In the genomic region with DNA sequence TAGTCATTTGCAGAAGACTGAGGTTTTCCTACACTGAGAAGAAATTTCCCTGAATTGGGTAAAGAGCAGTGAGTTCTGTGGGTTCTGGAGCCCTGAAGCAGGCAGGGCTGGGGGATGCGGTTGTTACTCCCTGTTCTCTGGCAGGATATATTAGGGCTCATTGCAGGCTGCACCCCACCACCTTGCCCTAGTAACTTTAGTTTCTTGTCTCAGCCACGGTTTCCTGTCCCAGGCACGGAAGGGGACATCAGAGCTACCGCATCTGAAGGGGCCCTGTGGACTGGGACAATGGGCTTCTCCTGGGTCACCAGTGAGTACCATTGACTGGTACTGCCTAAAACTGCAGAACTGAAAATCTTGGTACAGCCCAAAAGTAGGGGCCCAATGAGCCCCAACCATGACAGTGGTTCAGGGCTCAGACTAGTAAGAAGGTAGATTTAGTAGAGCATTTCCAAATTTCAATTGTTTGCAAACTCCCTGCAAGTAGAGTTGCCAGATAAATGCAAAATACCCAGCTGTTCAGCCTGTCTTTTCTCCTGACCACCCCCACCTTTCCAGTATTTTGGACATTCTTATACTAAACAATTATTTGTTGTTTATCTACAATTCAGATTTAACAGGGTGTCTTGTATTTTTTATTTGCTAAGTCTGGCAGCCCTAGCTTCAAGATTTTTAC, we compare ENCODE assay signal across 29 cellular contexts. TPM values are rescaled to one million over a fixed set of nuclear protein-coding genes. Genes with fewer than 3 reads are reported as not detected.
"Had no signal": no experiment of that assay in that cellular context is flagged by ENCODE, and none has a peak within 500 bp of the region (broad histone marks: within the 10 kb centered on the region; RNA-seq: fewer than 3 reads in every experiment).

No MANE protein-coding gene starts in this region.

- H3K9me3 ChIP-seq: gastrocnemius medialis, heart left ventricle had no signal

- H3K4me3 ChIP-seq: coronary artery, dorsolateral prefrontal cortex, gastrocnemius medialis, heart left ventricle had no signal

- ATAC-seq: activated CD8-positive, alpha-beta T cell treated with anti-CD3 and anti-CD28 coated beads for 36 hours; activated T-cell treated with anti-CD3 and anti-CD28 coated beads, Interleukin-2, amount 50 U/mL, for 4 hours; activated T-helper 17 cell treated with anti-CD3 and anti-CD28 coated beads, Interleukin-2, amount 50 U/mL, for 72 hours; esophagus mucosa; foreskin keratinocyte; gastrocnemius medialis; heart left ventricle had no signal

- H3K4me1 ChIP-seq: foreskin keratinocyte, gastrocnemius medialis, heart left ventricle had no signal

- DNase-seq: activated CD4-positive, alpha-beta T cell treated with anti-CD3 and anti-CD28 coated beads for 1 hour; activated CD4-positive, alpha-beta T cell treated with anti-CD3 and anti-CD28 coated beads for 4 hours; activated CD4-positive, alpha-beta T cell treated with anti-CD3 and anti-CD28 coated beads, Interleukin-2, amount 10 ng/mL, durations not matched to agents 7 days and 5 days; activated CD4-positive, alpha-beta T cell treated with anti-CD3 and anti-CD28 coated beads, Interleukin-2, amount 50 U/mL, for 48 hours; activated CD8-positive, alpha-beta memory T cell treated with anti-CD3 and anti-CD28 coated beads for 24 hours; activated CD8-positive, alpha-beta T cell treated with anti-CD3 and anti-CD28 coated beads for 36 hours; activated effector memory CD4-positive, alpha-beta T cell treated with Interleukin-2 at 50 U/mL for 16 hours; activated gamma-delta T cell treated with Interleukin-2 at 50 U/mL for 16 hours; activated naive CD4-positive, alpha-beta T cell treated with anti-CD3 and anti-CD28 coated beads, Interleukin-2, amount 50 U/mL, for 16 hours; activated naive CD4-positive, alpha-beta T cell treated with Interleukin-2 at 50 U/mL for 16 hours; activated T-cell treated with anti-CD3 and anti-CD28 coated beads, Interleukin-2, amount 50 U/mL, for 4 hours; amniotic stem cell; anterior cingulate cortex; brain microvascular endothelial cell; dorsolateral prefrontal cortex; effector memory CD4-positive, alpha-beta T cell; endodermal cell; foreskin keratinocyte; gastrocnemius medialis; glutamatergic neuron; heart left ventricle; T-helper 2 cell had no signal

- H3K27ac ChIP-seq: brain microvascular endothelial cell, coronary artery, dorsolateral prefrontal cortex, foreskin keratinocyte, gastrocnemius medialis, heart left ventricle had no signal

- H3K36me3 ChIP-seq: brain microvascular endothelial cell, gastrocnemius medialis, heart left ventricle had no signal

- H3K27me3 ChIP-seq: brain microvascular endothelial cell, gastrocnemius medialis had no signal

- FAIRE-seq: astrocyte, bronchial epithelial cell had no signal

RNA-seq across cellular contexts. Expression of a gene that starts 54.5 kb away (rescaled TPM):
- total RNA-seq: activated CD4-positive, alpha-beta T cell treated with anti-CD3 and anti-CD28 coated beads, Interleukin-2, amount 10 ng/mL, durations not matched to agents 7 days and 5 days; activated CD8-positive, alpha-beta T cell treated with anti-CD3 and anti-CD28 coated beads for 36 hours; activated T-cell treated with anti-CD3 and anti-CD28 coated beads, Interleukin-2, amount 50 U/mL, for 4 hours; epithelial cell of proximal tubule; foreskin keratinocyte; T-helper 1 cell treated with Interleukin-12 subunit alpha and Interleukin-12 subunit beta and Interleukin-4 antibody, amounts not matched to agents 30 ng/mL and 1 ng/mL, for 36 hours had no signal
- polyA plus RNA-seq: foreskin keratinocyte had no signal
